In the genomic region with DNA sequence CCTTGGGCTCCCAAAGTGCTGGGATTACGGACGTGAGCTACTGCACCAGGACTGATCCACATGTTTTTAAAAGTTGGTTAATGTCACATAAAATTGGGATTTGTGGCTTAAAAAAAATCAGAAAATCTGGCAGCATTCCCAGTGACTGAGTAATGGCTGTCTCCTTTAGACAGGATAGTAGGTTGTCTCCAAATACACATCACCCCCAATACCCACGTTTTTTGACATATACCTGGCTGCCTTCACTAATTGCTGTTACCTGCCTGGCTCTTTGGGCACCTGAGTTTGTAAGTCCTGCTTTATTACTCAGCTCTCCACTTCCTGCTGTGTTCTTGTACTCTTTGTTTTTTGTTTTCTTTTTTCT, we compare ENCODE assay signal across 18 cellular contexts.
DNase-seq lines count a peak whose midpoint lies in the region; ATAC-seq, FAIRE-seq and TF ChIP-seq lines count a peak whose summit lies in the region.
"Had no signal": no experiment of that assay in that cellular context is flagged by ENCODE, and none has a peak within 500 bp of the region (broad histone marks: within the 10 kb centered on the region; RNA-seq: fewer than 3 reads in every experiment).

No MANE protein-coding gene starts in this region.

- H3K79me2 ChIP-seq in HepG2 (ENCODE audit: insufficient read depth, low read length), result no peaks in the 10 kb centered on the region

- TF ChIP-seq EP300 in HepG2 (IDR thresholded peaks at IDR 0.05; ENCODE audit: low read depth in 2 of 2, low read length in 2 of 2) (no peak), HepG2 (CRISPR knock-in tag; IDR thresholded peaks at IDR 0.05; ENCODE audit: borderline replicate concordance) (no peak)

- POLR2A ChIA-PET in HepG2 (lab: Yijun Ruan, JAX), result no interaction called here

- H3K4me1 ChIP-seq in HepG2 (ENCODE audit: insufficient read depth, low read length) (peaks cover 23% of the 10 kb centered on the region), left lung (no peaks in the 10 kb centered on the region)
- H3K4me1 ChIP-seq: upper lobe of left lung had no signal

- WGBS in HepG2 (ENCODE audit: low lambda C conversion rate), result 96% methylated on average over 3 of the region's 3 CpGs

- H3K4me3 ChIP-seq in astrocyte of the cerebellum (ENCODE audit: low read depth, low read length) (no peak overlapping the region), foreskin fibroblast (ENCODE audit: low read depth in 1 of 2, low read length in 2 of 2) (no peak overlapping the region), HepG2 (replicated peaks in 1 of 3; ENCODE audit: insufficient read depth in 1 of 3, low read depth in 2 of 3, low read length in 3 of 3) (no peak overlapping the region), left lung (no peak overlapping the region)
- H3K4me3 ChIP-seq: cardiac muscle cell, gastrocnemius medialis, MG63, upper lobe of left lung had no signal

- intact Hi-C loops in HepG2 (cut with micrococcal nuclease; ENCODE audit: unreplicated experiment) (no loop called here), left lung (cut with DNase I) (no loop called here), left cardiac atrium (cut with DNase I) (no loop called here)

- DNase-seq in A172 (ENCODE audit: low spot score) (peak; percentile 7), H54 (ENCODE audit: insufficient read length, low spot score) (no peak), astrocyte of the cerebellum (ENCODE audit: low read depth) (peak; percentile 15), foreskin fibroblast (peak; percentile 44 to 75), HepG2 (ENCODE audit: low spot score) (no peak), left lung (no peak), left cardiac atrium (no peak)
- DNase-seq: activated naive CD4-positive, alpha-beta T cell treated with anti-CD3 and anti-CD28 coated beads, Interleukin-2, amount 10 ng/mL, durations not matched to agents 7 days and 5 days; effector memory CD4-positive, alpha-beta T cell; gastrocnemius medialis; MG63; naive B cell; NCI-H1694 treated with DMSO at 0.1 percent for 48 hours; stimulated activated naive CD8-positive, alpha-beta T cell treated with anti-CD3 and anti-CD28 coated beads, Interleukin-15, Interleukin-2, amounts not matched to agents 100 U/mL and 50 U/mL, for 24 hours; upper lobe of left lung had no signal

- FAIRE-seq in H54 (lab: Jason Lieb, UNC), result peak; percentile 55
- FAIRE-seq in HepG2 (lab: Jason Lieb, UNC), result no peak
- FAIRE-seq: GM12892 had no signal

- no peaks in the 10 kb centered on the region for H3K9me3 ChIP-seq in HepG2 (ENCODE audit: low read length)
- H3K9me3 ChIP-seq in left lung, result no peaks in the 10 kb centered on the region
- H3K9me3 ChIP-seq: gastrocnemius medialis, MG63, upper lobe of left lung had no signal

- in situ Hi-C loops in astrocyte of the cerebellum (cut with HindIII; ENCODE audit: low sequenced_read_pairs) (no loop called here), HepG2 (cut with HindIII; ENCODE audit: extremely low pct_ligation_motif_present, low pct_unique_long_range_greater_than_20kb) (loop anchor here (25.0 kb wide), 1 partner anchor 345 kb away; no protein-coding TSS in a partner anchor)

- no peak for TF ChIP-seq RAD21 in HepG2 (CRISPR knock-in tag; IDR thresholded peaks at IDR 0.05)

- TF ChIP-seq CTCF in astrocyte of the cerebellum (IDR thresholded peaks at IDR 0.05; ENCODE audit: low read depth, low read length, missing control alignments) (no peak), foreskin fibroblast (IDR thresholded peaks at IDR 0.05; ENCODE audit: low read depth, low read length) (no peak), HepG2 (CRISPR knock-in tag; IDR thresholded peaks at IDR 0.05) (no peak), left lung (IDR thresholded peaks at IDR 0.05) (no peak)

- H3K9ac ChIP-seq in HepG2 (ENCODE audit: insufficient read depth, low read depth, low read length), result no peak overlapping the region

- no peak overlapping the region for H3K27ac ChIP-seq in HepG2 (ENCODE audit: extremely low read length, insufficient read depth, low read length)
- no peak overlapping the region for H3K27ac ChIP-seq in left lung
- H3K27ac ChIP-seq: cardiac muscle cell, gastrocnemius medialis, upper lobe of left lung had no signal

- H3K27me3 ChIP-seq in HepG2 (ENCODE audit: control insufficient read depth in 1 of 2, insufficient read depth in 2 of 2, low read length in 2 of 2), result no peaks in the 10 kb centered on the region
- no peaks in the 10 kb centered on the region for H3K27me3 ChIP-seq in left lung
- H3K27me3 ChIP-seq: cardiac muscle cell, gastrocnemius medialis, MG63, upper lobe of left lung had no signal

- no peak overlapping the region for H3K4me2 ChIP-seq in HepG2 (ENCODE audit: low read depth, low read length)

- no peaks in the 10 kb centered on the region for H4K20me1 ChIP-seq in HepG2 (ENCODE audit: insufficient read depth, low read length)

- TF ChIP-seq POLR2A in H54 (IDR thresholded peaks at IDR 0.05; ENCODE audit: low read depth, low read length) (no peak), HepG2 (IDR thresholded peaks at IDR 0.05; ENCODE audit: insufficient read depth in 1 of 2, low read depth in 2 of 2, low read length in 2 of 2) (no peak)

- no peak for ATAC-seq in HepG2
- no peak for ATAC-seq in left lung
- ATAC-seq in GM21423 (IDR thresholded peaks at IDR 0.05; ENCODE audit: unreplicated experiment), result no peak
- ATAC-seq in left cardiac atrium, result no peak
- ATAC-seq: gastrocnemius medialis; stimulated activated naive CD8-positive, alpha-beta T cell treated with anti-CD3 and anti-CD28 coated beads, Interleukin-15, Interleukin-2, amounts not matched to agents 100 U/mL and 50 U/mL, for 24 hours had no signal

- H3K36me3 ChIP-seq in HepG2 (replicated peaks in 1 of 2; ENCODE audit: control insufficient read depth in 1 of 2, insufficient read depth in 2 of 2, low read length in 2 of 2) (peaks cover 3% of the 10 kb centered on the region in 2 experiments; a peak in 3 of 5 replicates), left lung (peaks cover 0 to 5% of the 10 kb centered on the region in 2 donors)
- H3K36me3 ChIP-seq: cardiac muscle cell, gastrocnemius medialis, MG63 had no signal

- no TSS peak for BruUV-seq in HepG2 (replicated peaks; lab: Mats Ljungman, UMichigan)

- no peak overlapping the region for H2AFZ ChIP-seq in HepG2 (ENCODE audit: low read length)

- CTCF ChIA-PET in HepG2 (lab: Yijun Ruan, JAX; ENCODE audit: low intra/inter-chr PET ratio, low total read pairs), result no interaction called here

TF ChIP-seq in HepG2, 621 proteins besides CTCF, POLR2A, EP300 and RAD21:
- TF ChIP-seq NAIF1 (CRISPR knock-in tag; IDR thresholded peaks at IDR 0.05; ENCODE audit: borderline replicate concordance) (no peak), ZNF431 (CRISPR knock-in tag; IDR thresholded peaks at IDR 0.05; ENCODE audit: borderline replicate concordance, low read depth) (no peak), KDM5A (IDR thresholded peaks at IDR 0.05; ENCODE audit: borderline replicate concordance, low read length) (no peak), ZNF407 (CRISPR knock-in tag; IDR thresholded peaks at IDR 0.05; ENCODE audit: not compliant biosample characterization) (no peak), MYNN (CRISPR knock-in tag; IDR thresholded peaks at IDR 0.05; ENCODE audit: low read depth) (no peak), KLF6 (CRISPR knock-in tag; IDR thresholded peaks at IDR 0.05) (no peak)

Comparison
In these comparisons a context has a peak if more than half of its experiments do, and no peak if none do; other contexts are left out.
1. DNase-seq: peak in A172 (single experiment), astrocyte of the cerebellum (single experiment) and foreskin fibroblast (2 of 2); none in H54 (single experiment), HepG2 (single experiment), left lung (0 of 2) and left cardiac atrium (single experiment).